Comparison of ENCODE assay signal across 8 cellular contexts in genomic region chr18:37476182-37476581, GRCh38.
DNase-seq lines count a peak whose midpoint lies in the region; ATAC-seq and TF ChIP-seq lines count a peak whose summit lies in the region.

No MANE protein-coding gene starts in this region.

- DNase-seq in ACHN (peak; percentile 41), EL (peak; percentile 41), astrocyte of the spinal cord (ENCODE audit: low read depth, low spot score) (no peak), mucosa of descending colon (peak in 2 of 3 donors; percentile 32 to 34), amniotic stem cell (lab: John Stamatoyannopoulos, UW) (no peak), sciatic nerve (ENCODE audit: low spot score) (no peak)

- ATAC-seq in mucosa of descending colon (peak; percentile 24), HG02852 (IDR thresholded peaks at IDR 0.05; ENCODE audit: unreplicated experiment) (no peak), sciatic nerve (no peak)

- H3K9me3 ChIP-seq in Loucy (ENCODE audit: insufficient read depth, low read depth, low read length) (no peaks in the 10 kb centered on the region), mucosa of descending colon (no peaks in the 10 kb centered on the region)

- in situ Hi-C loops in ACHN (cut with HindIII; ENCODE audit: low pct_ligation_motif_present, low pct_unique_long_range_greater_than_20kb, low sequenced_read_pairs), result loop anchor here (25.0 kb wide), 1 partner anchor 89 kb away; no protein-coding TSS in a partner anchor
- in situ Hi-C loops in astrocyte of the spinal cord (cut with HindIII; ENCODE audit: low sequenced_read_pairs), result no loop called here

- no peaks in the 10 kb centered on the region for H3K36me3 ChIP-seq in Loucy (ENCODE audit: insufficient read depth, low read length)
- H3K36me3 ChIP-seq in mucosa of descending colon (ENCODE audit: low read depth), result no peaks in the 10 kb centered on the region

- H3K4me3 ChIP-seq in Loucy (ENCODE audit: low read length, poor library complexity, severe bottlenecking) (no peak overlapping the region), astrocyte of the spinal cord (ENCODE audit: low read depth, low read length) (no peak overlapping the region), mucosa of descending colon (no peak overlapping the region)

- H3K4me2 ChIP-seq in Loucy (ENCODE audit: low read depth, low read length, poor library complexity, severe bottlenecking), result no peak overlapping the region

- intact Hi-C loops in mucosa of descending colon (cut with DNase I, micrococcal nuclease) (no loop called here), sciatic nerve (cut with DNase I) (no loop called here)

- no peaks in the 10 kb centered on the region for H3K9me2 ChIP-seq in Loucy (replicated peaks; ENCODE audit: low read depth, low read length)

- peak; percentile 80 for TF ChIP-seq CTCF in Loucy (conservative IDR thresholded peaks at IDR 0.05; ENCODE audit: low read length)
- peak; percentile 34 for TF ChIP-seq CTCF in astrocyte of the spinal cord (IDR thresholded peaks at IDR 0.05; ENCODE audit: low read depth, low read length)
- TF ChIP-seq CTCF in mucosa of descending colon (IDR thresholded peaks at IDR 0.05), result no peak

- H3K4me1 ChIP-seq in Loucy (ENCODE audit: insufficient read depth, low read length, poor library complexity, severe bottlenecking), result no peaks in the 10 kb centered on the region
- no peaks in the 10 kb centered on the region for H3K4me1 ChIP-seq in mucosa of descending colon (ENCODE audit: low read depth)

- H3K27me3 ChIP-seq in Loucy (ENCODE audit: insufficient read depth, low read length, poor library complexity, severe bottlenecking), result no peaks in the 10 kb centered on the region

- H3K9ac ChIP-seq in Loucy (ENCODE audit: low read depth, low read length, poor library complexity, severe bottlenecking), result no peak overlapping the region

- no peaks in the 10 kb centered on the region for H4K20me1 ChIP-seq in Loucy (ENCODE audit: insufficient read depth, low read length, poor library complexity, severe bottlenecking)

- no peaks in the 10 kb centered on the region for H3F3A ChIP-seq in Loucy (ENCODE audit: low read depth)

- H2AFZ ChIP-seq in Loucy (ENCODE audit: low read length), result no peak overlapping the region

- H3K79me2 ChIP-seq in Loucy (ENCODE audit: insufficient read depth, low read length), result no peaks in the 10 kb centered on the region

Comparison
In these comparisons a context has a peak if more than half of its experiments do, and no peak if none do; other contexts are left out.
1. DNase-seq: peak in ACHN (single experiment), EL (single experiment) and mucosa of descending colon (2 of 3); none in astrocyte of the spinal cord (single experiment), amniotic stem cell (single experiment) and sciatic nerve (single experiment).